Comparison of ENCODE assay signal across 1 cellular context in the genomic region with DNA sequence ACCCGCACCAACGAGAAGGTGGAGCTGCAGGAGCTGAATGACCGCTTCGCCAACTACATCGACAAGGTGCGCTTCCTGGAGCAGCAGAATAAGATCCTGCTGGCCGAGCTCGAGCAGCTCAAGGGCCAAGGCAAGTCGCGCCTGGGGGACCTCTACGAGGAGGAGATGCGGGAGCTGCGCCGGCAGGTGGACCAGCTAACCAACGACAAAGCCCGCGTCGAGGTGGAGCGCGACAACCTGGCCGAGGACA.
TF ChIP-seq lines count a peak whose summit lies in the region.

No MANE protein-coding gene starts in this region.

TF ChIP-seq in H1, 55 proteins besides CTCF, POLR2A, EP300 and RAD21:
- TF ChIP-seq SP1 (IDR thresholded peaks at IDR 0.05; ENCODE audit: low read depth, low read length) (peak; percentile 52; the same call in 1 of the 2 replicates), RFX5 (IDR thresholded peaks at IDR 0.05; ENCODE audit: borderline replicate concordance, low read depth, low read length) (no peak), SIN3A (conservative IDR thresholded peaks at IDR 0.05 in 1 of 2, IDR thresholded peaks at IDR 0.05 in 1 of 2; ENCODE audit: low read depth in 1 of 2, low read length in 2 of 2) (0 out of 4 replicates have a peak, but pooled peaks of 1 of the 2 experiments have one; percentile 27), CREB1 (IDR thresholded peaks at IDR 0.05) (peak; percentile 76), RNF2 (IDR thresholded peaks at IDR 0.05; ENCODE audit: borderline replicate concordance, low read depth, low read length, missing control alignments, poor library complexity, severe bottlenecking) (peak; percentile 70), KDM5A (IDR thresholded peaks at IDR 0.05; ENCODE audit: low read length) (0 out of 2 replicates have a peak, but pooled peaks have one; percentile 49), SAP30 (IDR thresholded peaks at IDR 0.05; ENCODE audit: insufficient read depth, insufficient replicate concordance, low read length) (peak; percentile 13), GABPA (IDR thresholded peaks at IDR 0.05; ENCODE audit: borderline replicate concordance, insufficient read depth, low read length) (no peak), YY1 (IDR thresholded peaks at IDR 0.05; ENCODE audit: low read depth, low read length) (no peak), SUZ12 (IDR thresholded peaks at IDR 0.05; ENCODE audit: low read length) (peak; percentile 59), CBX5 (IDR thresholded peaks at IDR 0.05; ENCODE audit: low read depth, low read length) (no peak)
- TF ChIP-seq, protein P1, sequence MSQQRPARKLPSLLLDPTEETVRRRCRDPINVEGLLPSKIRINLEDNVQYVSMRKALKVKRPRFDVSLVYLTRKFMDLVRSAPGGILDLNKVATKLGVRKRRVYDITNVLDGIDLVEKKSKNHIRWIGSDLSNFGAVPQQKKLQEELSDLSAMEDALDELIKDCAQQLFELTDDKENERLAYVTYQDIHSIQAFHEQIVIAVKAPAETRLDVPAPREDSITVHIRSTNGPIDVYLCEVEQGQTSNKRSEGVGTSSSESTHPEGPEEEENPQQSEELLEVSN (IDR thresholded peaks at IDR 0.05), result peak; percentile 75; the same call in 1 of the 2 replicates
- TF ChIP-seq, protein P2, sequence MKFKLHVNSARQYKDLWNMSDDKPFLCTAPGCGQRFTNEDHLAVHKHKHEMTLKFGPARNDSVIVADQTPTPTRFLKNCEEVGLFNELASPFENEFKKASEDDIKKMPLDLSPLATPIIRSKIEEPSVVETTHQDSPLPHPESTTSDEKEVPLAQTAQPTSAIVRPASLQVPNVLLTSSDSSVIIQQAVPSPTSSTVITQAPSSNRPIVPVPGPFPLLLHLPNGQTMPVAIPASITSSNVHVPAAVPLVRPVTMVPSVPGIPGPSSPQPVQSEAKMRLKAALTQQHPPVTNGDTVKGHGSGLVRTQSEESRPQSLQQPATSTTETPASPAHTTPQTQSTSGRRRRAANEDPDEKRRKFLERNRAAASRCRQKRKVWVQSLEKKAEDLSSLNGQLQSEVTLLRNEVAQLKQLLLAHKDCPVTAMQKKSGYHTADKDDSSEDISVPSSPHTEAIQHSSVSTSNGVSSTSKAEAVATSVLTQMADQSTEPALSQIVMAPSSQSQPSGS (IDR thresholded peaks at IDR 0.05; ENCODE audit: low read length), result no peak
